17 cellular contexts compared by ENCODE assay signal in genomic region chr21:26939532-26940181, GRCh38. TPM values are rescaled to one million over a fixed set of nuclear protein-coding genes. Genes with fewer than 3 reads are reported as not detected.
DNase-seq lines count a peak whose midpoint lies in the region; ATAC-seq and TF ChIP-seq lines count a peak whose summit lies in the region.
"Had no signal": no experiment of that assay in that cellular context is flagged by ENCODE, and none has a peak within 500 bp of the region (broad histone marks: within the 10 kb centered on the region; RNA-seq: fewer than 3 reads in every experiment).

No MANE protein-coding gene starts in this region.

- H3K9me1 ChIP-seq in IMR-90 (ENCODE audit: insufficient read depth, low read length) = no peaks in the 10 kb centered on the region

- H3K23ac ChIP-seq in IMR-90 (ENCODE audit: low read depth, low read length) = no peak overlapping the region

- H3F3A ChIP-seq in MM.1S (ENCODE audit: insufficient read depth, low read length) = no peaks in the 10 kb centered on the region

- in situ Hi-C loops in IMR-90 (cut with MboI; ENCODE audit: low sequenced_read_pairs) (no loop called here), astrocyte of the cerebellum (cut with HindIII; ENCODE audit: low sequenced_read_pairs) (no loop called here)

- H2BK120ac ChIP-seq in IMR-90 (ENCODE audit: low read depth, low read length) = no peak overlapping the region

- H3K79me1 ChIP-seq in IMR-90 (ENCODE audit: low read depth in 1 of 2, low read length in 2 of 2) = no peaks in the 10 kb centered on the region

- intact Hi-C loops in IMR-90 (cut with micrococcal nuclease) (no loop called here), left ventricle myocardium superior (cut with micrococcal nuclease) (no loop called here), testis (cut with DNase I; ENCODE audit: low total_unique reads) (no loop called here)

- no peaks in the 10 kb centered on the region for H3K9me2 ChIP-seq in MM.1S (replicated peaks; ENCODE audit: insufficient read depth, low read length)

- no peak overlapping the region for H3K14ac ChIP-seq in IMR-90 (replicated peaks; ENCODE audit: low read depth, low read length)

- POLR2A ChIA-PET in IMR-90 (lab: Charles Lee; ENCODE audit: unreplicated experiment) = no interaction called here

- H3K9me3 ChIP-seq in IMR-90 (ENCODE audit: control insufficient read depth, insufficient read depth, low read length) = no peaks in the 10 kb centered on the region
- no peaks in the 10 kb centered on the region for H3K9me3 ChIP-seq in testis
- H3K9me3 ChIP-seq in MM.1S (replicated peaks; ENCODE audit: insufficient read depth, low read length) = no peaks in the 10 kb centered on the region

- TF ChIP-seq CTCF in IMR-90 (conservative IDR thresholded peaks at IDR 0.05; ENCODE audit: low read depth, low read length) (no peak), astrocyte of the cerebellum (IDR thresholded peaks at IDR 0.05; ENCODE audit: low read depth, low read length, missing control alignments) (no peak), testis (IDR thresholded peaks at IDR 0.05) (no peak), MM.1S (IDR thresholded peaks at IDR 0.05; ENCODE audit: low read length) (no peak)

- H2AFZ ChIP-seq in IMR-90 (replicated peaks; ENCODE audit: low read length, poor library complexity) = no peak overlapping the region
- no peak overlapping the region for H2AFZ ChIP-seq in MM.1S (ENCODE audit: low read length)
- H2AFZ ChIP-seq: PC-9 had no signal

- H3K4me3 ChIP-seq in IMR-90 (ENCODE audit: insufficient read depth, low read depth, low read length) (no peak overlapping the region), astrocyte of the cerebellum (ENCODE audit: low read depth, low read length) (no peak overlapping the region), testis (no peak overlapping the region), MM.1S (ENCODE audit: low read length) (no peak overlapping the region)
- H3K4me3 ChIP-seq: adrenal gland, PC-9 had no signal

- H4K91ac ChIP-seq in IMR-90 (ENCODE audit: insufficient read depth, low read depth, low read length) = no peak overlapping the region

- dilution Hi-C loops in IMR-90 (cut with HindIII; ENCODE audit: low sequenced_read_pairs, unreplicated experiment) = no loop called here

- H3K9ac ChIP-seq in IMR-90 (ENCODE audit: low read depth, low read length) (no peak overlapping the region), MM.1S (ENCODE audit: low read length) (no peak overlapping the region)

- H3K27me3 ChIP-seq in IMR-90 (ENCODE audit: control insufficient read depth, insufficient read depth, low read length) (no peaks in the 10 kb centered on the region), testis (no peaks in the 10 kb centered on the region), MM.1S (replicated peaks; ENCODE audit: insufficient read depth, low read length) (no peaks in the 10 kb centered on the region)
- H3K27me3 ChIP-seq: adrenal gland had no signal

- H3K27ac ChIP-seq in IMR-90 (ENCODE audit: insufficient read depth, low read length) (no peak overlapping the region), testis (no peak overlapping the region), MM.1S (ENCODE audit: low read length) (no peak overlapping the region)
- H3K27ac ChIP-seq: adrenal gland, PC-9 had no signal

- TF ChIP-seq POLR2A in IMR-90 (IDR thresholded peaks at IDR 0.05; ENCODE audit: low read depth, low read length) (no peak), testis (IDR thresholded peaks at IDR 0.05) (no peak)

- no peak overlapping the region for H3K56ac ChIP-seq in IMR-90 (ENCODE audit: extremely low read depth, insufficient read depth, low read length)

- no peak overlapping the region for H2AK9ac ChIP-seq in IMR-90 (replicated peaks; ENCODE audit: low read depth, low read length, poor library complexity)

- H3K4me2 ChIP-seq in IMR-90 (ENCODE audit: low read depth, low read length) (peak overlapping the region; percentile 72; the same call in 1 of the 2 replicates), MM.1S (ENCODE audit: low read depth, low read length) (no peak overlapping the region)
- H3K4me2 ChIP-seq: PC-9 had no signal

- peak overlapping the region; percentile 14 for H2BK5ac ChIP-seq in IMR-90 (ENCODE audit: low read depth, low read length, poor library complexity, severe bottlenecking)

- H4K5ac ChIP-seq in IMR-90 (ENCODE audit: low read depth, low read length) = peak overlapping the region; percentile 68; the same call in 1 of the 2 replicates

- no peaks in the 10 kb centered on the region for H3K79me2 ChIP-seq in MM.1S (ENCODE audit: low read length)

- H2BK20ac ChIP-seq in IMR-90 (ENCODE audit: low read depth, low read length) = peak overlapping the region; percentile 18; the same call in 1 of the 2 replicates

- H4K20me1 ChIP-seq in IMR-90 (ENCODE audit: insufficient read depth, low read length) (no peaks in the 10 kb centered on the region), MM.1S (ENCODE audit: insufficient read depth, low read length) (no peaks in the 10 kb centered on the region)

- DNase-seq in IMR-90 = peak; percentile 65
- DNase-seq in astrocyte of the cerebellum (ENCODE audit: low read depth) = peak; percentile 57
- peak; percentile 33 for DNase-seq in left ventricle myocardium superior
- peak; percentile 69 for DNase-seq in testis
- no peak for DNase-seq in MM.1S
- no peak for DNase-seq in iPS-NIHi11 (ENCODE audit: low spot score)
- DNase-seq in epidermal melanocyte (ENCODE audit: insufficient read length, low spot score) = no peak
- DNase-seq: activated CD4-positive, alpha-beta T cell treated with anti-CD3 and anti-CD28 coated beads for 36 hours; activated T-cell treated with anti-CD3 and anti-CD28 coated beads, Interleukin-2, amount 50 U/mL, for 4 hours; dermis blood vessel endothelial cell; NCI-H1092 treated with DMSO at 0.1 percent for 48 hours; NCI-H345; PC-9; stimulated activated naive CD8-positive, alpha-beta T cell treated with anti-CD3 and anti-CD28 coated beads, Interleukin-15, Interleukin-2, amounts not matched to agents 100 U/mL and 50 U/mL, for 24 hours; T-helper 1 cell had no signal

- BruUV-seq in IMR-90 (replicated peaks; lab: Mats Ljungman, UMichigan) = no TSS peak

- WGBS in IMR-90 (ENCODE audit: extremely low coverage in 2 of 2, insufficient read length in 1 of 2), 2 experiments = no CpG with 5 or more reads among the region's 4 CpGs
- 56 to 57% methylated on average over 4 of the region's 4 CpGs for WGBS in testis, 2 donors

- ATAC-seq in IMR-90 (ENCODE audit: low read depth) = peak; percentile 81
- peak; percentile 57 for ATAC-seq in left ventricle myocardium superior
- ATAC-seq: activated CD4-positive, alpha-beta T cell treated with anti-CD3 and anti-CD28 coated beads for 36 hours; activated T-cell treated with anti-CD3 and anti-CD28 coated beads, Interleukin-2, amount 50 U/mL, for 4 hours; stimulated activated naive CD8-positive, alpha-beta T cell treated with anti-CD3 and anti-CD28 coated beads, Interleukin-15, Interleukin-2, amounts not matched to agents 100 U/mL and 50 U/mL, for 24 hours had no signal

- TF ChIP-seq RAD21 in IMR-90 (IDR thresholded peaks at IDR 0.05; ENCODE audit: low read length) = no peak

- no peak overlapping the region for H4K8ac ChIP-seq in IMR-90 (ENCODE audit: low read depth in 2 of 2, low read length in 2 of 2)

- H3K4me1 ChIP-seq in IMR-90 (ENCODE audit: control insufficient read depth, insufficient read depth, low read length) = peaks cover 7% of the 10 kb centered on the region
- H3K4me1 ChIP-seq in testis = peaks cover 3% of the 10 kb centered on the region
- H3K4me1 ChIP-seq in MM.1S (ENCODE audit: low read length) = no peaks in the 10 kb centered on the region
- H3K4me1 ChIP-seq: adrenal gland had no signal

- no peak overlapping the region for H2AK5ac ChIP-seq in IMR-90 (ENCODE audit: low read depth, low read length)

- CTCF ChIA-PET in IMR-90 (lab: Yijun Ruan, JAX) = no interaction called here

- H3K18ac ChIP-seq in IMR-90 (ENCODE audit: low read depth, low read length) = peak overlapping the region; percentile 75; the same call in 1 of the 2 replicates

- H3K4ac ChIP-seq in IMR-90 (ENCODE audit: low read depth, low read length) = no peak overlapping the region

- H3K36me3 ChIP-seq in IMR-90 (ENCODE audit: control insufficient read depth, insufficient read depth, low read length) = peaks cover 8% of the 10 kb centered on the region
- no peaks in the 10 kb centered on the region for H3K36me3 ChIP-seq in testis (ENCODE audit: low read depth, missing control alignments)
- H3K36me3 ChIP-seq in MM.1S (replicated peaks; ENCODE audit: insufficient read depth, low read length) = no peaks in the 10 kb centered on the region
- H3K36me3 ChIP-seq: adrenal gland had no signal

- no peak overlapping the region for H2BK15ac ChIP-seq in IMR-90 (ENCODE audit: low read depth, low read length)

TF ChIP-seq in IMR-90, 13 proteins besides CTCF, POLR2A, EP300 and RAD21:
- TF ChIP-seq RCOR1 (IDR thresholded peaks at IDR 0.05; ENCODE audit: insufficient replicate concordance, low read length) (no peak), MXI1 (IDR thresholded peaks at IDR 0.05; ENCODE audit: borderline replicate concordance, low read depth, low read length) (no peak), SMC3 (IDR thresholded peaks at IDR 0.05; ENCODE audit: low read depth, low read length) (no peak), CEBPB (IDR thresholded peaks at IDR 0.05; ENCODE audit: low read depth, low read length) (no peak)

RNA-seq across cellular contexts. Expression of gene ADAMTS5, which starts 27.2 kb away (rescaled TPM):
- total RNA-seq in IMR-90 (2012; rRNA removed) (0.54 and 1.1 TPM in 2 replicates), left ventricle myocardium superior (3.0 TPM), testis (1 to 10 TPM; 1.9 to 3.7 TPM)
- polyA plus RNA-seq in IMR-90 (2012; rRNA removed) (0.46 and 0.58 TPM in 2 replicates), testis (ENCODE audit: insufficient read depth, low read depth, low replicate concordance) (2.6 TPM)
- 0.25 and 0.28 TPM in 2 replicates for polyA plus RNA-seq in IMR-90 (2012; cell fraction: cytosol; rRNA removed)
- 0.59 and 0.64 TPM in 2 replicates for polyA plus RNA-seq in IMR-90 (2012; cell fraction: nucleus; rRNA removed; ENCODE audit: low replicate concordance)
- total RNA-seq: activated CD4-positive, alpha-beta T cell treated with anti-CD3 and anti-CD28 coated beads for 36 hours; activated T-cell treated with anti-CD3 and anti-CD28 coated beads, Interleukin-2, amount 50 U/mL, for 4 hours; HT1080; PC-9 had no signal

Comparison
In these comparisons a context has a peak if more than half of its experiments do, and no peak if none do; other contexts are left out.
1. DNase-seq: peak in IMR-90 (single experiment), astrocyte of the cerebellum (single experiment), left ventricle myocardium superior (single experiment) and testis (single experiment); none in MM.1S (single experiment), iPS-NIHi11 (single experiment) and epidermal melanocyte (single experiment).